ENCODE assay signal across 9 cellular contexts in the genomic region with DNA sequence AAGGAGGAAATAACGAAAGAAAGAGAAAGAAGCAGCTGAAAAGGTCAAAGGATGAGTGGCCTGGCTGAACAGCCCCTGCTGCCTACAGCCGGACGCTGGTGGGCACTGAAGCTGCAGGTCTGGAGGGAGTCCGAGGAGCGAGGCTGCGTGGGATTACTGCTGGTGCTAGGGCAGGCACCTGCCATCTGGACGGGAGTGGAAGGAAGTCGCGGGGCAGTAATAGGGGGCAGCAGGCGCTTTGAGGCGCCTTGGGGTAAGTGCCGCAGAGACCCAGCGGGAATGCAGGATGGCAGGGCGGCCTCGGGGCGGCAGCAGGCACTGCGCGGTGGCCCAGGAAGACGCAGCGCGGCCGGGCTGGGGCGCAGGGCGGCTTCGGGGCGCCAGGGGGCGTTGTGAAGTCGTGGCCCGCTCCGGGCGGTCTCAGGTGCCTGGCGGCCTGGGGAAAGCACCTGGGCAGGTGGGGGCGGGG. TPM values are rescaled to one million over a fixed set of nuclear protein-coding genes. Genes with fewer than 3 reads are reported as not detected.
DNase-seq lines count a peak whose midpoint lies in the region; ATAC-seq, FAIRE-seq and TF ChIP-seq lines count a peak whose summit lies in the region.
"Had no signal": no experiment of that assay in that cellular context is flagged by ENCODE, and none has a peak within 500 bp of the region (broad histone marks: within the 10 kb centered on the region; RNA-seq: fewer than 3 reads in every experiment).

No MANE protein-coding gene starts in this region.

- peaks cover 64% of the 10 kb centered on the region for H3K27me3 Mint-ChIP-seq in osteocyte (ENCODE audit: unreplicated experiment)

- H3K36me3 Mint-ChIP-seq in osteocyte (ENCODE audit: unreplicated experiment): no peaks in the 10 kb centered on the region

- peak overlapping the region; percentile 39 to 51 for H3K4me3 ChIP-seq in testis

- H3K9me3 ChIP-seq in testis: no peaks in the 10 kb centered on the region

- ATAC-seq in GM21528 (IDR thresholded peaks at IDR 0.05; ENCODE audit: low FRiP score, unreplicated experiment): peak; percentile 93

- no peak overlapping the region for H3K27ac ChIP-seq in testis

- H3K4me1 ChIP-seq in testis: peaks cover 9% of the 10 kb centered on the region

- H3K36me3 ChIP-seq in testis (ENCODE audit: low read depth, missing control alignments): no peaks in the 10 kb centered on the region

- H3K9me3 Mint-ChIP-seq in osteocyte (ENCODE audit: unreplicated experiment): no peaks in the 10 kb centered on the region

- 0 to 4% methylated on average over 12 to 33 of the region's 33 CpGs for WGBS in testis, 2 donors

- no peak for FAIRE-seq in frontal cortex (lab: Jason Lieb, UNC)

- no peaks in the 10 kb centered on the region for H3K27me3 ChIP-seq in testis

- H3K4me3 Mint-ChIP-seq in osteocyte (ENCODE audit: unreplicated experiment): peak overlapping the region; percentile 62

- intact Hi-C loops in testis (cut with DNase I; ENCODE audit: low total_unique reads): loop anchor here (10.0 kb wide), 1 partner anchor 253 kb away; no protein-coding TSS in a partner anchor

- DNase-seq in D341Med (ENCODE audit: low spot score) (peak; percentile 94), KG1 (lab: John Stamatoyannopoulos, UW) (peak; percentile 52), RKO (ENCODE audit: low spot score) (peak; percentile 60), activated gamma-delta T cell (lab: John Stamatoyannopoulos, UW) (peak; percentile 32), frontal cortex (ENCODE audit: low spot score in 2 of 2) (peak; percentile 80 to 91), osteocyte (ENCODE audit: extremely low spot score, unreplicated experiment) (no peak), testis (peak; percentile 74)

- TF ChIP-seq POLR2A in testis (IDR thresholded peaks at IDR 0.05): no peak

- no peak overlapping the region for H3K27ac Mint-ChIP-seq in osteocyte (ENCODE audit: unreplicated experiment)

- H3K4me1 Mint-ChIP-seq in osteocyte (ENCODE audit: unreplicated experiment): peaks cover 4% of the 10 kb centered on the region

- TF ChIP-seq CTCF in osteocyte (IDR thresholded peaks at IDR 0.05) (peak; percentile 85), testis (IDR thresholded peaks at IDR 0.05) (peak; percentile 62 to 84 (median 69))

RNA-seq across cellular contexts. Expression of gene SCNN1G, which starts 0.3 kb away (rescaled TPM):
- 0.82 TPM for total RNA-seq in frontal cortex
- total RNA-seq in osteocyte: not detected in 2 replicates
- under 1 TPM; 0.16 to 0.19 TPM for total RNA-seq in testis
- not detected for polyA plus RNA-seq in testis (ENCODE audit: insufficient read depth, low read depth, low replicate concordance)
- total RNA-seq: activated CD8-positive, alpha-beta memory T cell treated with anti-CD3 and anti-CD28 coated beads for 36 hours had no signal

RNA-seq across cellular contexts. Expression of gene USP31, which starts 33.0 kb away (rescaled TPM):
- total RNA-seq in frontal cortex (16.7 TPM), osteocyte (7.9 and 8.4 TPM in 2 replicates), testis (10 to 100 TPM; 73.1 to 73.6 TPM)
- 23.3 TPM for polyA plus RNA-seq in testis (ENCODE audit: insufficient read depth, low read depth, low replicate concordance)
